Comparison of ENCODE assay signal across 29 cellular contexts in genomic region chrX:10416424-10416823, GRCh38.
"Had no signal": no experiment of that assay in that cellular context is flagged by ENCODE, and none has a peak within 500 bp of the region (broad histone marks: within the 10 kb centered on the region; RNA-seq: fewer than 3 reads in every experiment).

No MANE protein-coding gene starts in this region.

- H3K27ac Mint-ChIP-seq: activated CD4-positive, alpha-beta memory T cell treated with anti-CD3 and anti-CD28 coated beads for 36 hours; activated CD4-positive, alpha-beta T cell treated with anti-CD3 and anti-CD28 coated beads for 36 hours; activated CD4-positive, alpha-beta T cell treated with anti-CD3 and anti-CD28 coated beads, Interleukin-2, amount 10 ng/mL, durations not matched to agents 24 days and 14 days; activated CD8-positive, alpha-beta memory T cell treated with anti-CD3 and anti-CD28 coated beads, Interleukin-2, amount 10 ng/mL, durations not matched to agents 7 days and 5 days; activated CD8-positive, alpha-beta T cell treated with anti-CD3 and anti-CD28 coated beads, Interleukin-2, amount 10 ng/mL, durations not matched to agents 7 days and 5 days; activated naive CD4-positive, alpha-beta T cell treated with anti-CD3 and anti-CD28 coated beads for 36 hours; activated naive CD4-positive, alpha-beta T cell treated with anti-CD3 and anti-CD28 coated beads, Interleukin-2, amount 50 U/mL, for 24 hours; activated naive CD8-positive, alpha-beta T cell treated with anti-CD3 and anti-CD28 coated beads for 36 hours; activated naive CD8-positive, alpha-beta T cell treated with anti-CD3 and anti-CD28 coated beads, Interleukin-2, amount 50 U/mL, for 24 hours; activated T-helper 1 cell treated with anti-CD3 and anti-CD28 coated beads, Interleukin-12 subunit alpha, Interleukin-12 subunit beta, Interleukin-2, Interleukin-4 antibody, amounts not matched to agents 30 ng/mL and 10 ng/mL and 1 ng/mL, durations not matched to agents 14 hours and 24 hours and 36 hours; activated T-helper 2 cell treated with anti-CD3 and anti-CD28 coated beads, Interferon-gamma antibody, Interleukin-2, Interleukin-4, amounts not matched to agents 10 μg/mL and 5 μg/mL and 100 μg/mL, durations not matched to agents 14 hours and 24 hours and 36 hours; effector memory CD8-positive, alpha-beta T cell had no signal

- H3K27me3 Mint-ChIP-seq: activated CD4-positive, alpha-beta memory T cell treated with anti-CD3 and anti-CD28 coated beads for 36 hours; activated CD4-positive, alpha-beta T cell treated with anti-CD3 and anti-CD28 coated beads for 36 hours; activated CD4-positive, alpha-beta T cell treated with anti-CD3 and anti-CD28 coated beads, Interleukin-2, amount 10 ng/mL, durations not matched to agents 24 days and 14 days; activated CD8-positive, alpha-beta memory T cell treated with anti-CD3 and anti-CD28 coated beads, Interleukin-2, amount 10 ng/mL, durations not matched to agents 7 days and 5 days; activated naive CD4-positive, alpha-beta T cell treated with anti-CD3 and anti-CD28 coated beads, Interleukin-2, amount 50 U/mL, for 24 hours; activated naive CD8-positive, alpha-beta T cell treated with anti-CD3 and anti-CD28 coated beads for 36 hours; activated naive CD8-positive, alpha-beta T cell treated with anti-CD3 and anti-CD28 coated beads, Interleukin-2, amount 50 U/mL, for 24 hours; central memory CD8-positive, alpha-beta T cell; effector memory CD8-positive, alpha-beta T cell had no signal

- H3K9me3 Mint-ChIP-seq: activated CD4-positive, alpha-beta memory T cell treated with anti-CD3 and anti-CD28 coated beads for 36 hours; activated CD4-positive, alpha-beta T cell treated with anti-CD3 and anti-CD28 coated beads, Interleukin-2, amount 10 ng/mL, durations not matched to agents 24 days and 14 days; activated naive CD4-positive, alpha-beta T cell treated with anti-CD3 and anti-CD28 coated beads for 36 hours; activated naive CD4-positive, alpha-beta T cell treated with anti-CD3 and anti-CD28 coated beads, Interleukin-2, amount 50 U/mL, for 24 hours; activated naive CD8-positive, alpha-beta T cell treated with anti-CD3 and anti-CD28 coated beads for 36 hours; activated naive CD8-positive, alpha-beta T cell treated with anti-CD3 and anti-CD28 coated beads, Interleukin-2, amount 50 U/mL, for 24 hours; activated T-helper 1 cell treated with anti-CD3 and anti-CD28 coated beads, Interleukin-12 subunit alpha, Interleukin-12 subunit beta, Interleukin-2, Interleukin-4 antibody, amounts not matched to agents 30 ng/mL and 10 ng/mL and 1 ng/mL, durations not matched to agents 14 hours and 24 hours and 36 hours; activated T-helper 2 cell treated with anti-CD3 and anti-CD28 coated beads, Interferon-gamma antibody, Interleukin-2, Interleukin-4, amounts not matched to agents 10 μg/mL and 5 μg/mL and 100 μg/mL, durations not matched to agents 14 hours and 24 hours and 36 hours; central memory CD8-positive, alpha-beta T cell; effector memory CD8-positive, alpha-beta T cell had no signal

- H3K4me1 Mint-ChIP-seq: activated CD4-positive, alpha-beta T cell treated with anti-CD3 and anti-CD28 coated beads for 36 hours; activated CD4-positive, alpha-beta T cell treated with anti-CD3 and anti-CD28 coated beads, Interleukin-2, amount 10 ng/mL, durations not matched to agents 24 days and 14 days; activated CD8-positive, alpha-beta memory T cell treated with anti-CD3 and anti-CD28 coated beads, Interleukin-2, amount 10 ng/mL, durations not matched to agents 7 days and 5 days; activated naive CD4-positive, alpha-beta T cell treated with anti-CD3 and anti-CD28 coated beads, Interleukin-2, amount 50 U/mL, for 24 hours; activated naive CD8-positive, alpha-beta T cell treated with anti-CD3 and anti-CD28 coated beads for 36 hours; activated naive CD8-positive, alpha-beta T cell treated with anti-CD3 and anti-CD28 coated beads, Interleukin-2, amount 50 U/mL, for 24 hours; central memory CD8-positive, alpha-beta T cell had no signal

- DNase-seq: activated CD4-positive, alpha-beta memory T cell treated with anti-CD3 and anti-CD28 coated beads for 36 hours; activated CD4-positive, alpha-beta T cell treated with anti-CD3 and anti-CD28 coated beads for 36 hours; activated CD4-positive, alpha-beta T cell treated with anti-CD3 and anti-CD28 coated beads, Interleukin-2, amount 10 ng/mL, durations not matched to agents 24 days and 14 days; activated CD4-positive, CD25-positive, alpha-beta regulatory T cell; activated CD4-positive, CD25-positive, alpha-beta regulatory T cell treated with anti-CD3 and anti-CD28 coated beads, Interleukin-2, amount 50 U/mL, for 72 hours; activated CD8-positive, alpha-beta memory T cell treated with anti-CD3 and anti-CD28 coated beads, Interleukin-2, amount 10 ng/mL, durations not matched to agents 7 days and 5 days; activated CD8-positive, alpha-beta memory T cell treated with anti-CD3 and anti-CD28 coated beads, Interleukin-2, amount 50 U/mL, for 4 hours; activated CD8-positive, alpha-beta T cell treated with anti-CD3 and anti-CD28 coated beads, Interleukin-2, amount 10 ng/mL, durations not matched to agents 7 days and 5 days; activated effector memory CD4-positive, alpha-beta T cell treated with anti-CD3 and anti-CD28 coated beads, Interleukin-2, amount 50 U/mL, for 16 hours; activated naive CD4-positive, alpha-beta T cell treated with anti-CD3 and anti-CD28 coated beads for 36 hours; activated naive CD8-positive, alpha-beta T cell treated with anti-CD3 and anti-CD28 coated beads for 36 hours; activated naive CD8-positive, alpha-beta T cell treated with anti-CD3 and anti-CD28 coated beads, Interleukin-2, amount 50 U/mL, for 24 hours; activated T-cell treated with anti-CD3 and anti-CD28 coated beads, Interleukin-2, amount 50 U/mL, for 1 hour; activated T-cell treated with anti-CD3 and anti-CD28 coated beads, Interleukin-2, amount 50 U/mL, for 48 hours; adrenal gland; amygdala; aorta; brain microvascular endothelial cell; cortex of kidney; dermis blood vessel endothelial cell; effector CD4-positive, alpha-beta T cell; effector memory CD8-positive, alpha-beta T cell; foreskin fibroblast; T-helper 2 cell had no signal

- H3K36me3 Mint-ChIP-seq: activated CD4-positive, alpha-beta memory T cell treated with anti-CD3 and anti-CD28 coated beads for 36 hours; activated CD8-positive, alpha-beta memory T cell treated with anti-CD3 and anti-CD28 coated beads, Interleukin-2, amount 10 ng/mL, durations not matched to agents 7 days and 5 days; activated naive CD4-positive, alpha-beta T cell treated with anti-CD3 and anti-CD28 coated beads, Interleukin-2, amount 50 U/mL, for 24 hours; activated naive CD8-positive, alpha-beta T cell treated with anti-CD3 and anti-CD28 coated beads for 36 hours had no signal

- H3K4me3 Mint-ChIP-seq: activated CD4-positive, alpha-beta memory T cell treated with anti-CD3 and anti-CD28 coated beads for 36 hours; activated CD4-positive, alpha-beta T cell treated with anti-CD3 and anti-CD28 coated beads for 36 hours; activated CD4-positive, alpha-beta T cell treated with anti-CD3 and anti-CD28 coated beads, Interleukin-2, amount 10 ng/mL, durations not matched to agents 24 days and 14 days; activated CD8-positive, alpha-beta memory T cell treated with anti-CD3 and anti-CD28 coated beads, Interleukin-2, amount 10 ng/mL, durations not matched to agents 7 days and 5 days; activated CD8-positive, alpha-beta T cell treated with anti-CD3 and anti-CD28 coated beads, Interleukin-2, amount 10 ng/mL, durations not matched to agents 7 days and 5 days; activated naive CD4-positive, alpha-beta T cell treated with anti-CD3 and anti-CD28 coated beads for 36 hours; activated naive CD4-positive, alpha-beta T cell treated with anti-CD3 and anti-CD28 coated beads, Interleukin-2, amount 50 U/mL, for 24 hours; activated naive CD8-positive, alpha-beta T cell treated with anti-CD3 and anti-CD28 coated beads for 36 hours; activated naive CD8-positive, alpha-beta T cell treated with anti-CD3 and anti-CD28 coated beads, Interleukin-2, amount 50 U/mL, for 24 hours; activated T-helper 1 cell treated with anti-CD3 and anti-CD28 coated beads, Interleukin-12 subunit alpha, Interleukin-12 subunit beta, Interleukin-2, Interleukin-4 antibody, amounts not matched to agents 30 ng/mL and 10 ng/mL and 1 ng/mL, durations not matched to agents 14 hours and 24 hours and 36 hours; central memory CD8-positive, alpha-beta T cell; effector memory CD8-positive, alpha-beta T cell had no signal

- ATAC-seq: activated CD4-positive, alpha-beta T cell treated with anti-CD3 and anti-CD28 coated beads for 36 hours; activated CD8-positive, alpha-beta memory T cell treated with anti-CD3 and anti-CD28 coated beads, Interleukin-2, amount 10 ng/mL, durations not matched to agents 7 days and 5 days; activated CD8-positive, alpha-beta T cell treated with anti-CD3 and anti-CD28 coated beads, Interleukin-2, amount 10 ng/mL, durations not matched to agents 7 days and 5 days; activated naive CD8-positive, alpha-beta T cell treated with anti-CD3 and anti-CD28 coated beads, Interleukin-2, amount 50 U/mL, for 24 hours; effector memory CD8-positive, alpha-beta T cell; esophagus mucosa had no signal
